In the genomic region with DNA sequence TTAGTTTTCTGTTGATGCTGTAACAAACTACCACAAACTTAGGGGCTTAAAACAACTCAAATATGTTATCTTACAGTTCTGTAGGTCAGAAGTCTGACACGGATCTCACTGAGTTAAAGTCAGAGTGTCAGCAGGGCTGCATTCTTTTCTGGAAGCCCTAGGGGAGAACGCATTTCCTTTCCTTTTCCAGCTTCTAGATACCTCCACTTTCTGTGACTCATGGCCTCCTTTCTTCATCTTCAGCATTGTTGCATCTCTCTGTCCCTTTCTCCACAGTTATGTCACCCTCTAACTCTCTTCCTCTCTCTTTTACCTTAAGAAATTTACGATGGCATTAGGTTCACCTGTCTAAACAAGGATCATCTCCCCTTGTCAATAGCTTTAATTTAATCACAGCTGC, we compare ENCODE assay signal across 16 cellular contexts. TPM values are rescaled to one million over a fixed set of nuclear protein-coding genes. Genes with fewer than 3 reads are reported as not detected.
DNase-seq lines count a peak whose midpoint lies in the region; ATAC-seq lines count a peak whose summit lies in the region.
"Had no signal": no experiment of that assay in that cellular context is flagged by ENCODE, and none has a peak within 500 bp of the region (broad histone marks: within the 10 kb centered on the region; RNA-seq: fewer than 3 reads in every experiment).

No MANE protein-coding gene starts in this region.

- intact Hi-C loops in activated T-helper 1 cell treated with anti-CD3 and anti-CD28 coated beads, Interleukin-12 subunit alpha, Interleukin-12 subunit beta, Interleukin-2, Interleukin-4 antibody, amounts not matched to agents 30 ng/mL and 10 ng/mL and 1 ng/mL, durations not matched to agents 14 hours and 24 hours and 36 hours (cut with micrococcal nuclease): no loop called here

- no peak overlapping the region for H3K27ac Mint-ChIP-seq in activated T-helper 1 cell treated with anti-CD3 and anti-CD28 coated beads, Interleukin-12 subunit alpha, Interleukin-12 subunit beta, Interleukin-2, Interleukin-4 antibody, amounts not matched to agents 30 ng/mL and 10 ng/mL and 1 ng/mL, durations not matched to agents 14 hours and 24 hours and 36 hours
- H3K27ac Mint-ChIP-seq in T-cell: no peak overlapping the region
- H3K27ac Mint-ChIP-seq: IgD-negative memory B cell; nephron; stimulated activated memory B cell treated with anti-CD40 and anti-IgM and Interleukin-4, amounts not matched to agents 10 μg/mL and 1 μg/mL and 100 μg/mL, for 72 hours had no signal

- H3K4me1 Mint-ChIP-seq in activated T-helper 1 cell treated with anti-CD3 and anti-CD28 coated beads, Interleukin-12 subunit alpha, Interleukin-12 subunit beta, Interleukin-2, Interleukin-4 antibody, amounts not matched to agents 30 ng/mL and 10 ng/mL and 1 ng/mL, durations not matched to agents 14 hours and 24 hours and 36 hours (ENCODE audit: low read depth): no peaks in the 10 kb centered on the region
- no peaks in the 10 kb centered on the region for H3K4me1 Mint-ChIP-seq in T-cell
- H3K4me1 Mint-ChIP-seq: nephron; stimulated activated memory B cell treated with anti-CD40 and anti-IgM and Interleukin-4, amounts not matched to agents 10 μg/mL and 1 μg/mL and 100 μg/mL, for 72 hours had no signal

- ATAC-seq in T-cell (replicated peaks in 1 of 4): no peak
- ATAC-seq: left ventricle myocardium superior; sciatic nerve; stimulated activated memory B cell treated with anti-CD40 and anti-IgM and Interleukin-4, amounts not matched to agents 10 μg/mL and 1 μg/mL and 100 μg/mL, for 72 hours; upper lobe of right lung had no signal

- peaks cover 17% of the 10 kb centered on the region for H3K27me3 Mint-ChIP-seq in activated T-helper 1 cell treated with anti-CD3 and anti-CD28 coated beads, Interleukin-12 subunit alpha, Interleukin-12 subunit beta, Interleukin-2, Interleukin-4 antibody, amounts not matched to agents 30 ng/mL and 10 ng/mL and 1 ng/mL, durations not matched to agents 14 hours and 24 hours and 36 hours (ENCODE audit: insufficient read depth)
- H3K27me3 Mint-ChIP-seq in T-cell: peaks cover 0 to 11% of the 10 kb centered on the region in 2 donors
- H3K27me3 Mint-ChIP-seq: stimulated activated memory B cell treated with anti-CD40 and anti-IgM and Interleukin-4, amounts not matched to agents 10 μg/mL and 1 μg/mL and 100 μg/mL, for 72 hours had no signal

- H3K9me3 Mint-ChIP-seq in activated T-helper 1 cell treated with anti-CD3 and anti-CD28 coated beads, Interleukin-12 subunit alpha, Interleukin-12 subunit beta, Interleukin-2, Interleukin-4 antibody, amounts not matched to agents 30 ng/mL and 10 ng/mL and 1 ng/mL, durations not matched to agents 14 hours and 24 hours and 36 hours: no peaks in the 10 kb centered on the region
- H3K9me3 Mint-ChIP-seq in T-cell: no peaks in the 10 kb centered on the region
- H3K9me3 Mint-ChIP-seq: IgD-negative memory B cell; nephron; stimulated activated memory B cell treated with anti-CD40 and anti-IgM and Interleukin-4, amounts not matched to agents 10 μg/mL and 1 μg/mL and 100 μg/mL, for 72 hours had no signal

- CTCF ChIA-PET in T-cell (lab: Charles Lee): interaction anchor here (0.5 to 1.3 kb wide), 3 partner anchors 12 to 223 kb away, joined by 3 to 6 read pairs (median 4); no protein-coding TSS in a partner anchor

- no peak overlapping the region for H3K4me3 Mint-ChIP-seq in activated T-helper 1 cell treated with anti-CD3 and anti-CD28 coated beads, Interleukin-12 subunit alpha, Interleukin-12 subunit beta, Interleukin-2, Interleukin-4 antibody, amounts not matched to agents 30 ng/mL and 10 ng/mL and 1 ng/mL, durations not matched to agents 14 hours and 24 hours and 36 hours
- H3K4me3 Mint-ChIP-seq in T-cell: no peak overlapping the region
- H3K4me3 Mint-ChIP-seq: IgD-negative memory B cell; nephron; stimulated activated memory B cell treated with anti-CD40 and anti-IgM and Interleukin-4, amounts not matched to agents 10 μg/mL and 1 μg/mL and 100 μg/mL, for 72 hours had no signal

- H3K36me3 Mint-ChIP-seq in activated T-helper 1 cell treated with anti-CD3 and anti-CD28 coated beads, Interleukin-12 subunit alpha, Interleukin-12 subunit beta, Interleukin-2, Interleukin-4 antibody, amounts not matched to agents 30 ng/mL and 10 ng/mL and 1 ng/mL, durations not matched to agents 14 hours and 24 hours and 36 hours (ENCODE audit: low read depth): no peaks in the 10 kb centered on the region
- H3K36me3 Mint-ChIP-seq in T-cell: no peaks in the 10 kb centered on the region
- H3K36me3 Mint-ChIP-seq: stimulated activated memory B cell treated with anti-CD40 and anti-IgM and Interleukin-4, amounts not matched to agents 10 μg/mL and 1 μg/mL and 100 μg/mL, for 72 hours had no signal

- DNase-seq in EL (peak; percentile 80), M059J (ENCODE audit: low read depth) (peak; percentile 82), dermis blood vessel endothelial cell (peak; percentile 57), left kidney (ENCODE audit: low read depth, low spot score) (peak; percentile 23), T-cell (no peak), NCI-H82 treated with DMSO at 0.1 percent for 48 hours (lab: John Stamatoyannopoulos, UW; ENCODE audit: unreplicated experiment) (no peak), NCI-H2171 treated with DMSO at 0.1 percent for 48 hours (lab: John Stamatoyannopoulos, UW) (no peak)
- DNase-seq in activated T-helper 1 cell treated with anti-CD3 and anti-CD28 coated beads, Interleukin-12 subunit alpha, Interleukin-12 subunit beta, Interleukin-2, Interleukin-4 antibody, amounts not matched to agents 30 ng/mL and 10 ng/mL and 1 ng/mL, durations not matched to agents 14 hours and 24 hours and 36 hours (ENCODE audit: low spot score): no peak
- DNase-seq: activated CD4-positive, alpha-beta T cell treated with anti-CD3 and anti-CD28 coated beads, Interleukin-2, amount 50 U/mL, for 48 hours; left ventricle myocardium superior; NCI-H524 treated with DMSO at 0.1 percent for 48 hours; upper lobe of right lung had no signal

- POLR2A ChIA-PET in T-cell (lab: Charles Lee): no interaction called here

RNA-seq across cellular contexts. Expression of a gene that starts 13.3 kb away (rescaled TPM):
- 82.5 and 86.4 TPM in 2 replicates for total RNA-seq in M059J (2014; rRNA removed; shearing (Covaris generic))
- total RNA-seq in dermis blood vessel endothelial cell (180 and 193 TPM in 2 replicates), T-cell (10 to 100 TPM; 31.5 to 54.7 (median 44.4) TPM)
- total RNA-seq in activated T-helper 1 cell treated with anti-CD3 and anti-CD28 coated beads, Interleukin-12 subunit alpha, Interleukin-12 subunit beta, Interleukin-2, Interleukin-4 antibody, amounts not matched to agents 30 ng/mL and 10 ng/mL and 1 ng/mL, durations not matched to agents 14 hours and 24 hours and 36 hours: 49.5 and 54.8 TPM in 2 replicates

Comparison
In these comparisons a context has a peak if more than half of its experiments do, and no peak if none do; other contexts are left out.
1. DNase-seq: peak in EL (single experiment), M059J (single experiment), dermis blood vessel endothelial cell (single experiment) and left kidney (single experiment); none in activated T-helper 1 cell treated with anti-CD3 and anti-CD28 coated beads, Interleukin-12 subunit alpha, Interleukin-12 subunit beta, Interleukin-2, Interleukin-4 antibody, amounts not matched to agents 30 ng/mL and 10 ng/mL and 1 ng/mL, durations not matched to agents 14 hours and 24 hours and 36 hours (single experiment), T-cell (0 of 34), NCI-H82 treated with DMSO at 0.1 percent for 48 hours (single experiment) and NCI-H2171 treated with DMSO at 0.1 percent for 48 hours (single experiment).